Comparison of ENCODE assay signal across 8 cellular contexts in the genomic region with DNA sequence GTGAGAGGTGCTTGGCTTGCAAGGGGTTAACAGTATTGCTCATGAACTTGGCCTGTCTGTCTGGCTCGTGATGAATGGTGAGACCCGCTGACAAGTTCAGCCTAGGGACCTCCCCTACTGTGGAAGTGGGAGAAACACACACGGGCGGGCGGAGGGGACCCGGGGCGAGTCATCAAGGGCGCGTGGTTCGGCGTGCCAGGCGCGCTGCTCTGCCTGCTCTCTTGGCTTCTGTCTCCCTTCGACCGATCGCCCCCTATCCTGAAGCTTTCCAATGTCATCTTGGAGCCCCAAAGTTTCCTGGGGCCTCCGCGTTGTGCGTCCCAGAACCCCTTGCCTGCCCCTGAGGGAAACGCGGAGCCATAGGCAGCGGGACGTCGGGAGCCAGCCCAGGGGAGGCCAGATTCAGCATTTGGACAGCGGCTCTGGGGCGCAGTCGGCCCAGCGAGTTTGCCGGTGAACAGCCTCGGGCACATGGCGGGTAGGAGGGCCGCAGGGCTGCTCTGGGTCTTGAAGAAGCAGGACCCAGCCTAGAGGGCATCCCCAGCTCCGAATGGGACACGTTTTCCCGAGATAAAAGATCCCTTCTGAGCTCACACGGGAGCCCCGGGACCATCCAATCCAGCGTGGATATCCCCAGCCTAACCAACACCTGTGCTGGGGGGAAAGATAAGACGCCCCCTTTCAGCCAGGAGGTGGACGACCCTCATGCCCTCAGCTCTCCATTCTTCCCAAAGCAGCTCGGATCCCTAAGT. TPM values are rescaled to one million over a fixed set of nuclear protein-coding genes. Genes with fewer than 3 reads are reported as not detected.
DNase-seq lines count a peak whose midpoint lies in the region; ATAC-seq and TF ChIP-seq lines count a peak whose summit lies in the region.

No MANE protein-coding gene starts in this region.

- CTCF ChIA-PET in activated CD4-positive, alpha-beta memory T cell treated with anti-CD3 and anti-CD28 coated beads, Interleukin-2, amount 10 ng/mL, durations not matched to agents 7 days and 5 days (lab: Charles Lee), result interaction anchor here (1.3 to 1.8 kb wide), 2 partner anchors 15 to 68 kb away, joined by 4 to 5 read pairs; no protein-coding TSS in a partner anchor

- DNase-seq in GM13976 (ENCODE audit: low spot score) (peak; percentile 84), NCI-H446 treated with DMSO at 0.1 percent for 48 hours (lab: John Stamatoyannopoulos, UW) (peak; percentile 79), natural killer cell (peak; percentile 57), NCI-H510A (lab: John Stamatoyannopoulos, UW) (no peak)
- peak; percentile 61 for DNase-seq in activated CD4-positive, alpha-beta memory T cell treated with anti-CD3 and anti-CD28 coated beads, Interleukin-2, amount 10 ng/mL, durations not matched to agents 7 days and 5 days
- peak; percentile 52 for DNase-seq in effector CD4-positive, alpha-beta T cell

- in situ Hi-C loops in GM13976 (cut with MboI; ENCODE audit: low sequenced_read_pairs, unreplicated experiment), result no loop called here

- H3K4me1 Mint-ChIP-seq in activated CD4-positive, alpha-beta memory T cell treated with anti-CD3 and anti-CD28 coated beads, Interleukin-2, amount 10 ng/mL, durations not matched to agents 7 days and 5 days, result peaks cover 16% of the 10 kb centered on the region
- H3K4me1 Mint-ChIP-seq in natural killer cell, result peaks cover 0 to 17% of the 10 kb centered on the region in 2 donors

- POLR2A ChIA-PET in activated CD4-positive, alpha-beta memory T cell treated with anti-CD3 and anti-CD28 coated beads, Interleukin-2, amount 10 ng/mL, durations not matched to agents 7 days and 5 days (lab: Charles Lee), result no interaction called here

- no peaks in the 10 kb centered on the region for H3K36me3 Mint-ChIP-seq in activated CD4-positive, alpha-beta memory T cell treated with anti-CD3 and anti-CD28 coated beads, Interleukin-2, amount 10 ng/mL, durations not matched to agents 7 days and 5 days (ENCODE audit: low read depth)
- H3K36me3 Mint-ChIP-seq in natural killer cell, result no peaks in the 10 kb centered on the region

- peak overlapping the region; percentile 24 for H3K4me3 Mint-ChIP-seq in activated CD4-positive, alpha-beta memory T cell treated with anti-CD3 and anti-CD28 coated beads, Interleukin-2, amount 10 ng/mL, durations not matched to agents 7 days and 5 days
- peak overlapping the region; percentile 57 for H3K4me3 Mint-ChIP-seq in natural killer cell

- H3K9me3 Mint-ChIP-seq in activated CD4-positive, alpha-beta memory T cell treated with anti-CD3 and anti-CD28 coated beads, Interleukin-2, amount 10 ng/mL, durations not matched to agents 7 days and 5 days, result no peaks in the 10 kb centered on the region
- H3K9me3 Mint-ChIP-seq in natural killer cell, result no peaks in the 10 kb centered on the region

- peaks cover 89% of the 10 kb centered on the region for H3K27me3 Mint-ChIP-seq in activated CD4-positive, alpha-beta memory T cell treated with anti-CD3 and anti-CD28 coated beads, Interleukin-2, amount 10 ng/mL, durations not matched to agents 7 days and 5 days
- H3K27me3 Mint-ChIP-seq in natural killer cell (ENCODE audit: low read depth in 2 of 2), result peaks cover 70 to 80% of the 10 kb centered on the region in 2 donors

- ATAC-seq in natural killer cell (peak in 2 of 3 donors; percentile 51 to 56), HG03097 (IDR thresholded peaks at IDR 0.05; ENCODE audit: low FRiP score, unreplicated experiment) (no peak)

- H3K27ac ChIP-seq in temporal lobe (ENCODE audit: low read depth, low read length), result peak overlapping the region; percentile 61

- H3K27ac Mint-ChIP-seq in activated CD4-positive, alpha-beta memory T cell treated with anti-CD3 and anti-CD28 coated beads, Interleukin-2, amount 10 ng/mL, durations not matched to agents 7 days and 5 days, result no peak overlapping the region
- H3K27ac Mint-ChIP-seq in natural killer cell, result no peak overlapping the region

- no peak for TF ChIP-seq CTCF in GM13976 (IDR thresholded peaks at IDR 0.05; ENCODE audit: borderline replicate concordance, control extremely low read depth, extremely low read depth, insufficient read depth, missing control alignments)
- no peak for TF ChIP-seq CTCF in natural killer cell (IDR thresholded peaks at IDR 0.05)

- intact Hi-C loops in natural killer cell (cut with micrococcal nuclease), result no loop called here

RNA-seq across cellular contexts. Expression of a gene that starts 27.0 kb away (rescaled TPM):
- total RNA-seq in activated CD4-positive, alpha-beta memory T cell treated with anti-CD3 and anti-CD28 coated beads, Interleukin-2, amount 10 ng/mL, durations not matched to agents 7 days and 5 days, result 100 to 1,000 TPM; 106 to 109 TPM
- total RNA-seq in natural killer cell (100 to 1,000 TPM; 205 to 253 (median 238) TPM), temporal lobe (27.5 TPM)
